Comparison of ENCODE assay signal across 13 cellular contexts in the genomic region with DNA sequence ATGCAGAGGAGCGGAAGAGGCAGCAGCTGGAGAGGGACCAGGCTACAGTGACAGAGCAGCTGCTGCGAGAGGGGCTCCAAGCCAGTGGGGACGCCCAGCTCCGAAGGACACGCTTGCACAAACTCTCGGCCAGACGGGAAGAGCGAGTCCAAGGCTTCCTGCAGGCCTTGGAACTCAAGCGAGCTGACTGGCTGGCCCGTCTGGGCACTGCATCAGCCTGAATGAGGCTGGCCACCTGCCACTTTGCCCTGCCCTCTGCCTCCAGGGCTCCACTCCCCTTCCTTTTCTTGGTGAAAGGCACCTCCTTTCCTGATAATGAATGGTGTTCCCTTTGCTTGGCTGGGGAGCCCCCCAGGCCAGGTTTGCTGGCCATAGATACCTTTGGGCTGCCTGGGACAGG.
A peak's percentile ranks its signal among the peaks of the same experiment; 100 is the strongest.
DNase-seq lines count a peak whose midpoint lies in the region; ATAC-seq and TF ChIP-seq lines count a peak whose summit lies in the region.
"Had no signal": no experiment of that assay in that cellular context is flagged by ENCODE, and none has a peak within 500 bp of the region (broad histone marks: within the 10 kb centered on the region; RNA-seq: fewer than 3 reads in every experiment).

No MANE protein-coding gene starts in this region.

- peak overlapping the region; percentile 3 for H3K27ac ChIP-seq in cingulate gyrus (ENCODE audit: low read depth, low read length)
- H3K27ac ChIP-seq: thyroid gland had no signal

- peak; percentile 67 for DNase-seq in DMS 273 (lab: John Stamatoyannopoulos, UW; ENCODE audit: unreplicated experiment)
- peak; percentile 76 for DNase-seq in NCI-H1092 (lab: John Stamatoyannopoulos, UW)
- no peak for DNase-seq in T-helper 2 cell
- no peak for DNase-seq in Kasumi-1 (lab: John Stamatoyannopoulos, UW)
- DNase-seq in NK-92 (lab: John Stamatoyannopoulos, UW; ENCODE audit: unreplicated experiment) = no peak
- DNase-seq: CD8-positive, alpha-beta T cell; hippocampal formation; stimulated activated CD4-positive, alpha-beta T cell treated with anti-CD3 and anti-CD28 coated beads, Interleukin-12 subunit alpha, Interleukin-12 subunit beta, amount 100 ng/mL, for 4 hours; thyroid gland had no signal

- no peak for ATAC-seq in HG02840 (IDR thresholded peaks at IDR 0.05; ENCODE audit: low FRiP score, unreplicated experiment)
- ATAC-seq: activated CD4-positive, CD25-positive, alpha-beta regulatory T cell treated with anti-CD3 and anti-CD28 coated beads, Interleukin-2, amount 50 U/mL, for 24 hours; CD8-positive, alpha-beta T cell had no signal

- peak overlapping the region in 2 of 3 experiments; percentile 14 to 45 for H3K4me3 Mint-ChIP-seq in nephron
- H3K4me3 Mint-ChIP-seq: CD8-positive, alpha-beta T cell had no signal

- peaks cover 48% of the 10 kb centered on the region for H3K4me1 Mint-ChIP-seq in nephron

- peaks cover 50% of the 10 kb centered on the region for H3K36me3 Mint-ChIP-seq in nephron (ENCODE audit: low read depth)

- TF ChIP-seq CTCF in nephron (IDR thresholded peaks at IDR 0.05; ENCODE audit: unreplicated experiment in 3 of 3) = no peak

- no peaks in the 10 kb centered on the region for H3K9me3 Mint-ChIP-seq in nephron
- H3K9me3 Mint-ChIP-seq: CD8-positive, alpha-beta T cell had no signal

- no peaks in the 10 kb centered on the region for H3K27me3 Mint-ChIP-seq in nephron (ENCODE audit: low read depth)

- peak overlapping the region in 1 of 3 experiments; percentile 11 for H3K27ac Mint-ChIP-seq in nephron
- H3K27ac Mint-ChIP-seq: CD8-positive, alpha-beta T cell had no signal

Comparison
In these comparisons a context has a peak if more than half of its experiments do, and no peak if none do; other contexts are left out.
1. DNase-seq: peak in DMS 273 (single experiment) and NCI-H1092 (single experiment); none in T-helper 2 cell (0 of 5), Kasumi-1 (0 of 2) and NK-92 (single experiment).